In the genomic region with DNA sequence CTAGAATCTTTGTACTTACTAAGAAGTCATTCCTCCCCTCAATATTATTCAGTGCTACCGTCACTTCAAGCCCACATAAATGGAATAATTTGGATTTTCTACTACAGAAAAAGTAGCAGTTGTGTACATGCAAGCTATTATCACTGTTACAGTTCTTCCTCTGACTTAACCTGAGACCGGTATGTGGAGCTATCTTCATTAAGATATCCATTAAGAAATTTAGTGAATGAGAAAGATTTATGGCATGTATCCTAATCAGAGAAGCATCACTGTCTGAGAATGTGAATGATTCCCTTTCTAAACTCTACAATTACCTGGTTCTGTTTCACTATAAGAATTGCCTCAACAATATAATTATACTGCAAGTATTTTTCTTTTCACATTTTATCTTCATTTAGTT, we compare ENCODE assay signal across 21 cellular contexts.
A peak's percentile ranks its signal among the peaks of the same experiment; 100 is the strongest.
DNase-seq lines count a peak whose midpoint lies in the region; ATAC-seq and TF ChIP-seq lines count a peak whose summit lies in the region.
"Had no signal": no experiment of that assay in that cellular context is flagged by ENCODE, and none has a peak within 500 bp of the region (broad histone marks: within the 10 kb centered on the region; RNA-seq: fewer than 3 reads in every experiment).

No MANE protein-coding gene starts in this region.

- peaks cover 4% of the 10 kb centered on the region for H3K79me1 ChIP-seq in trophoblast cell (ENCODE audit: low read length)

- no peaks in the 10 kb centered on the region for H3K79me2 ChIP-seq in trophoblast cell (ENCODE audit: control insufficient read depth, insufficient read depth, low read length, poor library complexity)

- no peak overlapping the region for H3K4me2 ChIP-seq in trophoblast cell (ENCODE audit: low read length)

- 75 to 94% methylated on average over 2 of the region's 2 CpGs for WGBS in esophagus squamous epithelium, 2 donors
- WGBS in trophoblast cell (ENCODE audit: extremely low coverage, insufficient coverage, insufficient read length) = no CpG with 5 or more reads among the region's 2 CpGs

- intact Hi-C loops in esophagus squamous epithelium (cut with DNase I) = no loop called here

- no peak overlapping the region for H3K14ac ChIP-seq in trophoblast cell (ENCODE audit: low read length)

- H3K18ac ChIP-seq in trophoblast cell (ENCODE audit: low read length) = no peak overlapping the region

- H2AFZ ChIP-seq in trophoblast cell (ENCODE audit: insufficient read depth, low read length, poor library complexity) = no peak overlapping the region

- H3K23ac ChIP-seq in trophoblast cell (ENCODE audit: low read length) = no peak overlapping the region

- no peak overlapping the region for H4K8ac ChIP-seq in trophoblast cell (ENCODE audit: low read depth, low read length)

- H3K4me1 ChIP-seq in RWPE2 (ENCODE audit: insufficient read depth, poor library complexity, severe bottlenecking) (peaks cover 80% of the 10 kb centered on the region), esophagus squamous epithelium (peaks cover 0 to 64% (median 3%) of the 10 kb centered on the region in 3 donors), trophoblast cell (ENCODE audit: control insufficient read depth in 1 of 2, insufficient read depth in 2 of 2, low read length in 2 of 2) (peaks cover 0 to 11% of the 10 kb centered on the region in 2 experiments)

- no peak overlapping the region for H3K9ac ChIP-seq in trophoblast cell (ENCODE audit: low read length)

- H4K12ac ChIP-seq in trophoblast cell (ENCODE audit: low read depth, low read length) = no peak overlapping the region

- no peaks in the 10 kb centered on the region for H3K36me3 ChIP-seq in RWPE2 (ENCODE audit: low read depth)
- H3K36me3 ChIP-seq in esophagus squamous epithelium = no peaks in the 10 kb centered on the region
- no peaks in the 10 kb centered on the region for H3K36me3 ChIP-seq in trophoblast cell (ENCODE audit: control insufficient read depth in 1 of 2, insufficient read depth in 2 of 2, low read length in 2 of 2)
- H3K36me3 ChIP-seq: SJCRH30 had no signal

- no peak overlapping the region for H2BK12ac ChIP-seq in trophoblast cell (ENCODE audit: low read length)

- no peak overlapping the region for H2BK5ac ChIP-seq in trophoblast cell (ENCODE audit: low read depth, low read length, poor library complexity)

- H3K27ac ChIP-seq in RWPE2 (ENCODE audit: poor library complexity, severe bottlenecking) (peak overlapping the region; percentile 100), esophagus squamous epithelium (peak overlapping the region in 3 of 4 donors; percentile 76 to 90 (median 89)), trophoblast cell (ENCODE audit: low read depth, low read length) (no peak overlapping the region)
- H3K27ac ChIP-seq: C4-2B had no signal

- DNase-seq in EH (ENCODE audit: low read depth) (peak; percentile 11), RWPE2 (ENCODE audit: low spot score) (no peak), esophagus squamous epithelium (lab: John Stamatoyannopoulos, UW) (no peak), trophoblast cell (peak; percentile 37 to 90), NCI-H2171 (lab: John Stamatoyannopoulos, UW) (no peak), NCI-H345 treated with DMSO at 0.1 percent for 48 hours (lab: John Stamatoyannopoulos, UW; ENCODE audit: unreplicated experiment) (no peak)
- DNase-seq in NK-92 treated with Interleukin-12 subunit alpha and Interleukin-12 subunit beta, amount 100 ng/mL, for 24 hours (lab: John Stamatoyannopoulos, UW) = no peak
- DNase-seq: AML-193, DMS79 treated with DMSO at 0.1 percent for 48 hours, H9, Kasumi-1, MM.1S, NCI-H1092 treated with DMSO at 0.1 percent for 48 hours, NCI-H2081, NCI-H510A, NCI-H748 treated with DMSO at 0.1 percent for 48 hours, OCI-M1, RPMI8226, SJCRH30 had no signal

- H4K91ac ChIP-seq in trophoblast cell (ENCODE audit: low read depth, low read length) = no peak overlapping the region

- H2AK5ac ChIP-seq in trophoblast cell (ENCODE audit: low read length) = no peak overlapping the region

- H3K9me3 ChIP-seq in RWPE2 (ENCODE audit: severe bottlenecking) (no peaks in the 10 kb centered on the region), esophagus squamous epithelium (no peaks in the 10 kb centered on the region), trophoblast cell (ENCODE audit: insufficient read depth, low read depth, low read length) (no peaks in the 10 kb centered on the region)
- H3K9me3 ChIP-seq: SJCRH30 had no signal

- no peak for TF ChIP-seq CTCF in RWPE2 (IDR thresholded peaks at IDR 0.05; ENCODE audit: poor library complexity, severe bottlenecking)
- TF ChIP-seq CTCF in esophagus squamous epithelium (IDR thresholded peaks at IDR 0.05) = no peak

- no peak for TF ChIP-seq POLR2A in esophagus squamous epithelium (IDR thresholded peaks at IDR 0.05)

- no peak overlapping the region for H3K4ac ChIP-seq in trophoblast cell (ENCODE audit: low read depth, low read length)

- H3K4me3 ChIP-seq in RWPE2 (ENCODE audit: severe bottlenecking) (no peak overlapping the region), esophagus squamous epithelium (no peak overlapping the region), trophoblast cell (ENCODE audit: low read depth, low read length) (no peak overlapping the region)
- H3K4me3 ChIP-seq: SJCRH30 had no signal

- no peak overlapping the region for H2BK120ac ChIP-seq in trophoblast cell (ENCODE audit: insufficient read depth, low read length, poor library complexity)

- H3K27me3 ChIP-seq in RWPE2 (ENCODE audit: insufficient read depth, poor library complexity, severe bottlenecking) (no peaks in the 10 kb centered on the region), esophagus squamous epithelium (no peaks in the 10 kb centered on the region), trophoblast cell (ENCODE audit: insufficient read depth, low read length) (no peaks in the 10 kb centered on the region)
- H3K27me3 ChIP-seq: SJCRH30 had no signal

- peak; percentile 10; the same call in 1 of the 3 replicates for ATAC-seq in RWPE2 (ENCODE audit: low read depth)
- ATAC-seq in HG02623 (IDR thresholded peaks at IDR 0.05; ENCODE audit: unreplicated experiment) = no peak

Comparison
In these comparisons a context has a peak if more than half of its experiments do, and no peak if none do; other contexts are left out.
1. DNase-seq: peak in EH (single experiment) and trophoblast cell (2 of 2); none in RWPE2 (single experiment), esophagus squamous epithelium (single experiment), NCI-H2171 (single experiment), NCI-H345 treated with DMSO at 0.1 percent for 48 hours (single experiment) and NK-92 treated with Interleukin-12 subunit alpha and Interleukin-12 subunit beta, amount 100 ng/mL, for 24 hours (single experiment).